In genomic region chr21:20789696-20790095, GRCh38 we compare ENCODE assay signal across 27 cellular contexts.
DNase-seq lines count a peak whose midpoint lies in the region; ATAC-seq and TF ChIP-seq lines count a peak whose summit lies in the region.
"Had no signal": no experiment of that assay in that cellular context is flagged by ENCODE, and none has a peak within 500 bp of the region (broad histone marks: within the 10 kb centered on the region; RNA-seq: fewer than 3 reads in every experiment).

No MANE protein-coding gene starts in this region.

- H3K36me3 Mint-ChIP-seq in neural progenitor cell (no peaks in the 10 kb centered on the region), T-cell (no peaks in the 10 kb centered on the region)
- H3K36me3 Mint-ChIP-seq: activated naive CD8-positive, alpha-beta T cell; CD4-positive, alpha-beta memory T cell had no signal

- H3K79me2 ChIP-seq in neural progenitor cell (ENCODE audit: low read depth), result no peaks in the 10 kb centered on the region

- ATAC-seq in RWPE2 (ENCODE audit: low read depth) (peak; percentile 35; the same call in 1 of the 3 replicates), T-cell (replicated peaks in 1 of 4) (no peak), HG03460 (IDR thresholded peaks at IDR 0.05; ENCODE audit: unreplicated experiment) (no peak), HG03135 (IDR thresholded peaks at IDR 0.05; ENCODE audit: unreplicated experiment) (no peak)
- ATAC-seq: esophagus mucosa; right cardiac atrium; stimulated activated naive CD8-positive, alpha-beta T cell treated with anti-CD3 and anti-CD28 coated beads, Interleukin-15, amount 100 ng/mL, for 72 hours had no signal

- H4K20me1 ChIP-seq in neural progenitor cell (ENCODE audit: low read depth), result no peaks in the 10 kb centered on the region

- H2AFZ ChIP-seq in neural progenitor cell (replicated peaks), result no peak overlapping the region

- no peak for TF ChIP-seq CTCF in RWPE2 (IDR thresholded peaks at IDR 0.05; ENCODE audit: poor library complexity, severe bottlenecking)
- TF ChIP-seq CTCF in epithelial cell of esophagus (IDR thresholded peaks at IDR 0.05; ENCODE audit: insufficient read depth, low read depth, low read length, missing control alignments), result no peak
- no peak for TF ChIP-seq CTCF in neural progenitor cell (IDR thresholded peaks at IDR 0.05)

- POLR2A ChIA-PET in T-cell (lab: Charles Lee), result no interaction called here

- no peaks in the 10 kb centered on the region for H3K36me3 ChIP-seq in RWPE2 (ENCODE audit: low read depth)
- no peaks in the 10 kb centered on the region for H3K36me3 ChIP-seq in neural progenitor cell
- H3K36me3 ChIP-seq: ascending aorta, left ventricle myocardium inferior, SJSA1, thyroid gland had no signal

- no peaks in the 10 kb centered on the region for H3F3A ChIP-seq in neural progenitor cell (ENCODE audit: low read depth)

- CTCF ChIA-PET in T-cell (lab: Charles Lee), result no interaction called here

- in situ Hi-C loops in ACHN (cut with HindIII; ENCODE audit: low pct_ligation_motif_present, low pct_unique_long_range_greater_than_20kb, low sequenced_read_pairs), result no loop called here

- H3K27ac Mint-ChIP-seq in neural progenitor cell (no peak overlapping the region), T-cell (no peak overlapping the region)
- H3K27ac Mint-ChIP-seq: activated B cell treated with CpG ODN at 0.5 μM for 24 hours; activated CD4-positive, alpha-beta T cell treated with anti-CD3 and anti-CD28 coated beads, Interleukin-2, amount 10 ng/mL, durations not matched to agents 7 days and 5 days; activated naive CD8-positive, alpha-beta T cell; B cell; CD4-positive, alpha-beta memory T cell; stimulated activated naive CD8-positive, alpha-beta T cell treated with anti-CD3 and anti-CD28 coated beads, Interleukin-15, amount 100 ng/mL, for 72 hours had no signal

- H3K4me1 ChIP-seq in RWPE2 (ENCODE audit: insufficient read depth, poor library complexity, severe bottlenecking), result no peaks in the 10 kb centered on the region
- peaks cover 12% of the 10 kb centered on the region for H3K4me1 ChIP-seq in neural progenitor cell
- H3K4me1 ChIP-seq: ascending aorta, left ventricle myocardium inferior, SJSA1, thyroid gland had no signal

- DNase-seq in HS-5 (ENCODE audit: low read depth) (peak; percentile 65), RWPE2 (ENCODE audit: low spot score) (no peak), epithelial cell of esophagus (ENCODE audit: low read depth) (peak; percentile 1), neural progenitor cell (ENCODE audit: low spot score) (no peak), T-cell (no peak), ACHN (no peak)
- DNase-seq: activated B cell treated with CpG ODN at 0.5 μM for 24 hours; activated CD4-positive, alpha-beta T cell treated with anti-CD3 and anti-CD28 coated beads, Interleukin-2, amount 10 ng/mL, durations not matched to agents 7 days and 5 days; CD4-positive, alpha-beta memory T cell; HCEC 1CT; IMR-90; left ventricle myocardium inferior; NCI-H1048; NCI-H1694; NCI-H446 treated with DMSO at 0.1 percent for 48 hours; NCI-H774; right cardiac atrium; stimulated activated CD8-positive, alpha-beta memory T cell treated with anti-CD3 and anti-CD28 coated beads, Interleukin-4, amount 100 ng/mL, for 48 hours; stimulated activated naive CD8-positive, alpha-beta T cell treated with anti-CD3 and anti-CD28 coated beads, Interleukin-15, amount 100 ng/mL, for 72 hours; thyroid gland had no signal

- H3K4me3 ChIP-seq in RWPE2 (ENCODE audit: severe bottlenecking), result no peak overlapping the region
- H3K4me3 ChIP-seq in epithelial cell of esophagus (ENCODE audit: low read length), result no peak overlapping the region
- H3K4me3 ChIP-seq in neural progenitor cell, result no peak overlapping the region
- H3K4me3 ChIP-seq: ascending aorta, left ventricle myocardium inferior, SJSA1, thyroid gland had no signal

- H3K4me2 ChIP-seq in neural progenitor cell, result peak overlapping the region; percentile 14

- H3K27me3 Mint-ChIP-seq in neural progenitor cell (ENCODE audit: insufficient read depth, low read depth) (peaks cover 2% of the 10 kb centered on the region), T-cell (no peaks in the 10 kb centered on the region)
- H3K27me3 Mint-ChIP-seq: activated B cell treated with CpG ODN at 0.5 μM for 24 hours; activated CD4-positive, alpha-beta T cell treated with anti-CD3 and anti-CD28 coated beads, Interleukin-2, amount 10 ng/mL, durations not matched to agents 7 days and 5 days; activated naive CD8-positive, alpha-beta T cell; B cell; CD4-positive, alpha-beta memory T cell; stimulated activated naive CD8-positive, alpha-beta T cell treated with anti-CD3 and anti-CD28 coated beads, Interleukin-15, amount 100 ng/mL, for 72 hours had no signal

- peaks cover 13% of the 10 kb centered on the region for H3K9me3 Mint-ChIP-seq in neural progenitor cell
- H3K9me3 Mint-ChIP-seq in T-cell, result peaks cover 11 to 22% (median 11%) of the 10 kb centered on the region in 3 donors

- H3K27ac ChIP-seq in RWPE2 (ENCODE audit: poor library complexity, severe bottlenecking) (peak overlapping the region; percentile 39), neural progenitor cell (no peak overlapping the region)
- H3K27ac ChIP-seq: ascending aorta, left ventricle myocardium inferior, SJSA1, thyroid gland had no signal

- no peak overlapping the region for H3K9ac ChIP-seq in neural progenitor cell

- H3K9me3 ChIP-seq in RWPE2 (ENCODE audit: severe bottlenecking) (no peaks in the 10 kb centered on the region), neural progenitor cell (ENCODE audit: low read depth) (no peaks in the 10 kb centered on the region)
- H3K9me3 ChIP-seq: ascending aorta, left ventricle myocardium inferior, thyroid gland had no signal

- H3K27me3 ChIP-seq in RWPE2 (ENCODE audit: insufficient read depth, poor library complexity, severe bottlenecking), result no peaks in the 10 kb centered on the region
- H3K27me3 ChIP-seq in neural progenitor cell, result no peaks in the 10 kb centered on the region
- H3K27me3 ChIP-seq: ascending aorta, SJSA1, thyroid gland had no signal

- H3K4me3 Mint-ChIP-seq in neural progenitor cell (no peak overlapping the region), T-cell (no peak overlapping the region)
- H3K4me3 Mint-ChIP-seq: activated B cell treated with CpG ODN at 0.5 μM for 24 hours; activated CD4-positive, alpha-beta T cell treated with anti-CD3 and anti-CD28 coated beads, Interleukin-2, amount 10 ng/mL, durations not matched to agents 7 days and 5 days; activated naive CD8-positive, alpha-beta T cell; B cell; CD4-positive, alpha-beta memory T cell; stimulated activated naive CD8-positive, alpha-beta T cell treated with anti-CD3 and anti-CD28 coated beads, Interleukin-15, amount 100 ng/mL, for 72 hours had no signal

- H3K4me1 Mint-ChIP-seq in neural progenitor cell, result peaks cover 7% of the 10 kb centered on the region
- no peaks in the 10 kb centered on the region for H3K4me1 Mint-ChIP-seq in T-cell
- H3K4me1 Mint-ChIP-seq: activated B cell treated with CpG ODN at 0.5 μM for 24 hours; activated CD4-positive, alpha-beta T cell treated with anti-CD3 and anti-CD28 coated beads, Interleukin-2, amount 10 ng/mL, durations not matched to agents 7 days and 5 days; B cell; CD4-positive, alpha-beta memory T cell; stimulated activated naive CD8-positive, alpha-beta T cell treated with anti-CD3 and anti-CD28 coated beads, Interleukin-15, amount 100 ng/mL, for 72 hours had no signal

Comparison
In these comparisons a context has a peak if more than half of its experiments do, and no peak if none do; other contexts are left out.
1. DNase-seq: peak in HS-5 (single experiment) and epithelial cell of esophagus (single experiment); none in RWPE2 (single experiment), neural progenitor cell (single experiment), T-cell (0 of 34) and ACHN (single experiment).